13 cellular contexts compared by ENCODE assay signal in the genomic region with DNA sequence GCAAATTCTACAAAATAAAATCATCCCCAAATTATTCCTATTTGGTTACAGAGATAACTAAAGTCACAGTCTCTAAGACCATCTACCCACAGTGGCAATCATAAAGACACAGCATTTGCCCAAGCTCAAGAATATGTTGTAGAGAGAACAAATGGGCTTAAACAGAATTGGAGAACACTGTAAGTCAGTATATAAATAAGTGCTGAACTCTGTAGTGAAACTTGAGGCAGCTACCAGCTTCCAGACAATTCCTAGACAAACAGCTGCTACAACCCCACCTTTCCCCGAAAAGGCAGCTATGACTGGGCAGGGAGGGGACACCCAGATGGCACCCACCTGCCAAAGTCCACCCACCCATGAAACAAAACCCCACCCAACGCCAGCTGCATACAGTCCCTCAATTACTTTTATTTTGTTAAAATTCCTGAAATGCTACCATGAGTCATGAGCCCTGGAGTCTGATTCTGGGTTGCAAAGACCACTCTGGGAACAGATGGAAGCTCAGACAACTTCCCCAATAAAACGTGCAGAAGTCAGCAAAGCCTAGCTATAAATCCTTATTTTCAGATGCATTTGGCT. TPM values are rescaled to one million over a fixed set of nuclear protein-coding genes. Genes with fewer than 3 reads are reported as not detected.
DNase-seq lines count a peak whose midpoint lies in the region; ATAC-seq, FAIRE-seq and TF ChIP-seq lines count a peak whose summit lies in the region.
"Had no signal": no experiment of that assay in that cellular context is flagged by ENCODE, and none has a peak within 500 bp of the region (broad histone marks: within the 10 kb centered on the region; RNA-seq: fewer than 3 reads in every experiment).

No MANE protein-coding gene starts in this region.

- no peak for FAIRE-seq in urothelium cell line (lab: Jason Lieb, UNC)
- FAIRE-seq: A204.1 had no signal

- H3K4me3 ChIP-seq in heart right ventricle (no peak overlapping the region), adipocyte (ENCODE audit: low read length) (no peak overlapping the region)
- H3K4me3 ChIP-seq: HAP-1 had no signal

- H3K36me3 ChIP-seq in heart right ventricle (peaks cover 0 to 4% (median 0%) of the 10 kb centered on the region in 9 donors), adipocyte (ENCODE audit: control insufficient read depth, insufficient read depth, low read length, severe bottlenecking) (no peaks in the 10 kb centered on the region)
- H3K36me3 ChIP-seq: HAP-1 had no signal

- H3K9ac ChIP-seq in adipocyte (ENCODE audit: low read length), result no peak overlapping the region

- H3K27ac ChIP-seq in heart right ventricle, result peak overlapping the region in 9 of 10 donors; percentile 59 to 92 (median 73)

- 59 to 63% methylated on average over 3 of the region's 3 CpGs for WGBS in heart right ventricle, 2 donors

- ATAC-seq in heart right ventricle, result no peak
- ATAC-seq in HG03378 (IDR thresholded peaks at IDR 0.05; ENCODE audit: unreplicated experiment), result no peak

- H3K27me3 ChIP-seq in heart right ventricle (no peaks in the 10 kb centered on the region), adipocyte (replicated peaks; ENCODE audit: control insufficient read depth, insufficient read depth, low read length) (no peaks in the 10 kb centered on the region)

- intact Hi-C loops in heart right ventricle (cut with DNase I) (loop anchor here in 1 of 10 donors (10.0 kb wide), 1 partner anchor 233 kb away; the partner anchor contains the start of gene TBC1D1), cardiac septum (cut with DNase I) (no loop called here), head of caudate nucleus (cut with DNase I) (no loop called here)

- TF ChIP-seq CTCF in heart right ventricle (IDR thresholded peaks at IDR 0.05), result no peak

- peaks cover 0 to 10% (median 3%) of the 10 kb centered on the region in 11 donors for H3K9me3 ChIP-seq in heart right ventricle
- H3K9me3 ChIP-seq in adipocyte (ENCODE audit: control insufficient read depth, low read length), result peaks cover 7% of the 10 kb centered on the region
- H3K9me3 ChIP-seq: HAP-1 had no signal

- H3K4me1 ChIP-seq in heart right ventricle (peaks cover 20 to 93% (median 78%) of the 10 kb centered on the region in 9 donors), adipocyte (ENCODE audit: control insufficient read depth, insufficient read depth, low read length) (peaks cover 40% of the 10 kb centered on the region)
- H3K4me1 ChIP-seq: HAP-1 had no signal

- DNase-seq in heart right ventricle (no peak), cardiac septum (ENCODE audit: low spot score) (no peak), adipocyte (ENCODE audit: low read depth) (peak; percentile 67), islet precursor cell (peak; percentile 71), urothelium cell line (ENCODE audit: low spot score) (peak; percentile 21), HuH-7 (ENCODE audit: low spot score) (no peak), head of caudate nucleus (no peak)
- DNase-seq: activated T-cell treated with anti-CD3 and anti-CD28 coated beads for 4 hours; NCI-H1092 treated with DMSO at 0.1 percent for 48 hours; stimulated activated CD4-positive, alpha-beta T cell treated with anti-CD3 and anti-CD28 coated beads, Interleukin-1b, Interleukin-23, amount 100 ng/mL, for 48 hours had no signal

RNA-seq across cellular contexts. Expression of gene RELL1, which starts 24.4 kb away (rescaled TPM):
- total RNA-seq in heart right ventricle, result 10 to 100 TPM; 18.1 to 39.9 (median 27.6) TPM
- polyA plus RNA-seq in heart right ventricle, result 1 to 10 TPM; 2.3 to 2.4 TPM
- 40.6 TPM for total RNA-seq in cardiac septum

Comparison
In these comparisons a context has a peak if more than half of its experiments do, and no peak if none do; other contexts are left out.
1. DNase-seq: peak in adipocyte (single experiment), islet precursor cell (single experiment) and urothelium cell line (single experiment); none in heart right ventricle (0 of 2), cardiac septum (single experiment), HuH-7 (single experiment) and head of caudate nucleus (0 of 42).